Comparison of ENCODE assay signal across 1 cellular context in the genomic region with DNA sequence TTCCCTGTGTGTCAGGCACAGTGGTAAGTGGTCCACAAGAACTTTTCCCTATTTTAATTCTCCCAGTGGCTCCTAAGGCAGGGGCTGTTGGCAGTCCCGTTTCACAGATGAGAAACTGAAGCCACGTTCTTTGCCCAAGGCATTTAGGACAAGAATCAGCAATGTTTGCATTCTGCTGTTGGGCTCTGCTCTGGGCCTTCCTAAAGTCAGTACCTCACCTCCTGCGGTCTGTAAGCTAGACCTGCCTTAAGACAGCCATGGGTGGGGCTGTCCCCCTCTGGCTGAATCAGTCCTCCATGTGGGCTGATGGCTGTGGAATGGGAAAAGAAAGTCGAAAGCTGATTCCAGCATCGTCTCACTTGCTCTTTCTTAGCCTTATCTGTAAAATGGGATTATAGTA.
TF ChIP-seq lines count a peak whose summit lies in the region.

No MANE protein-coding gene starts in this region.

TF ChIP-seq in GM23338, 12 proteins besides CTCF, POLR2A, EP300 and RAD21:
- TF ChIP-seq REST (IDR thresholded peaks at IDR 0.05; ENCODE audit: unreplicated experiment) (no peak), ZNF114 (CRISPR knock-in tag; IDR thresholded peaks at IDR 0.05) (no peak), NANOG (IDR thresholded peaks at IDR 0.05; ENCODE audit: borderline replicate concordance) (no peak), EZH2 (IDR thresholded peaks at IDR 0.05; ENCODE audit: low read depth, unreplicated experiment) (no peak)
